1 cellular context compared by ENCODE assay signal in the genomic region with DNA sequence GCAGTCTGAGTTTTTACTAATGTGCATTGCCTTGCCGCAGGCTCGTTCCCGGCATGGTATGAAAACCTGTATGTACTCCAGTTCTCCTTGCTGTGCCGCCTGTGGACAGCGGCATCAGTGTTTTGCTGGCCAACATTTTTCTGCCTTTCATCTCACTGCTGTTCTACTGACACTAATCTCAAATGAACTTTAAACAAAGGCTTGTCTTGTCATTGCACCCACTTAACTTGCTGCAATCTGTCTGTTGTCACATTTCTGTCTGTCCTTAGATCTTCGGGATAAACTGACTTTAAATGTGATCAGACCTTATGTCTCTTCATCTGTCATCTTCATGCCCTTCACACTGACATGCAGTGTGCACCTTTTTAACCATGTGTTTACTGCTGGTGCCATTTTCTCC.
TF ChIP-seq lines count a peak whose summit lies in the region.

No MANE protein-coding gene starts in this region.

TF ChIP-seq in HepG2, 621 proteins besides CTCF, POLR2A, EP300 and RAD21 (continued from another document and continues in another):
- peak; percentile 68 for TF ChIP-seq ZNF652 (CRISPR knock-in tag; IDR thresholded peaks at IDR 0.05; ENCODE audit: borderline replicate concordance, low read depth)
- no peak for TF ChIP-seq FOXJ3 (CRISPR knock-in tag; IDR thresholded peaks at IDR 0.05; ENCODE audit: borderline replicate concordance)
- no peak for TF ChIP-seq MAFK (conservative IDR thresholded peaks at IDR 0.05 in 1 of 2, IDR thresholded peaks at IDR 0.05 in 1 of 2; ENCODE audit: low read length in 2 of 2)
- no peak for TF ChIP-seq FOSL2 (CRISPR knock-in tag; IDR thresholded peaks at IDR 0.05)
- no peak for TF ChIP-seq ZNF570 (CRISPR knock-in tag; IDR thresholded peaks at IDR 0.05; ENCODE audit: borderline replicate concordance)
- TF ChIP-seq RCOR2 (CRISPR knock-in tag; IDR thresholded peaks at IDR 0.05), result no peak
- 0 out of 2 replicates have a peak, but pooled peaks have one; percentile 13 for TF ChIP-seq CREM (IDR thresholded peaks at IDR 0.05)
- TF ChIP-seq CREM (CRISPR knock-in tag; IDR thresholded peaks at IDR 0.05), result no peak
- TF ChIP-seq MYNN (CRISPR knock-in tag; IDR thresholded peaks at IDR 0.05; ENCODE audit: low read depth), result no peak
- TF ChIP-seq MXI1 (IDR thresholded peaks at IDR 0.05; ENCODE audit: borderline replicate concordance, low read depth, low read length), result peak; percentile 15; the same call in 1 of the 3 replicates
- TF ChIP-seq HDAC2 (CRISPR knock-in tag; IDR thresholded peaks at IDR 0.05), result 0 out of 2 replicates have a peak, but pooled peaks have one; percentile 17
- TF ChIP-seq, protein P1, sequence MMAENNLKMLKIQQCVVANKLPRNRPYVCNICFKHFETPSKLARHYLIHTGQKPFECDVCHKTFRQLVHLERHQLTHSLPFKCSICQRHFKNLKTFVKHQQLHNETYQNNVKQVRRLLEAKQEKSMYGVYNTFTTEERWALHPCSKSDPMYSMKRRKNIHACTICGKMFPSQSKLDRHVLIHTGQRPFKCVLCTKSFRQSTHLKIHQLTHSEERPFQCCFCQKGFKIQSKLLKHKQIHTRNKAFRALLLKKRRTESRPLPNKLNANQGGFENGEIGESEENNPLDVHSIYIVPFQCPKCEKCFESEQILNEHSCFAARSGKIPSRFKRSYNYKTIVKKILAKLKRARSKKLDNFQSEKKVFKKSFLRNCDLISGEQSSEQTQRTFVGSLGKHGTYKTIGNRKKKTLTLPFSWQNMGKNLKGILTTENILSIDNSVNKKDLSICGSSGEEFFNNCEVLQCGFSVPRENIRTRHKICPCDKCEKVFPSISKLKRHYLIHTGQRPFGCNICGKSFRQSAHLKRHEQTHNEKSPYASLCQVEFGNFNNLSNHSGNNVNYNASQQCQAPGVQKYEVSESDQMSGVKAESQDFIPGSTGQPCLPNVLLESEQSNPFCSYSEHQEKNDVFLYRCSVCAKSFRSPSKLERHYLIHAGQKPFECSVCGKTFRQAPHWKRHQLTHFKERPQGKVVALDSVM (CRISPR knock-in tag; IDR thresholded peaks at IDR 0.05), result no peak
- no peak for TF ChIP-seq ZNF441 (CRISPR knock-in tag; IDR thresholded peaks at IDR 0.05; ENCODE audit: borderline replicate concordance)
- no peak for TF ChIP-seq MEIS1 (CRISPR knock-in tag; IDR thresholded peaks at IDR 0.05; ENCODE audit: borderline replicate concordance)
- no peak for TF ChIP-seq ZFP36 (IDR thresholded peaks at IDR 0.05; ENCODE audit: borderline replicate concordance, low read depth, low read length, partially characterized antibody)
- no peak for TF ChIP-seq JDP2 (CRISPR knock-in tag; IDR thresholded peaks at IDR 0.05; ENCODE audit: borderline replicate concordance)
- TF ChIP-seq ZNF460 (CRISPR knock-in tag; IDR thresholded peaks at IDR 0.05; ENCODE audit: borderline replicate concordance), result no peak
- TF ChIP-seq MATR3 (CRISPR knock-in tag; IDR thresholded peaks at IDR 0.05), result no peak
- TF ChIP-seq, protein P2, sequence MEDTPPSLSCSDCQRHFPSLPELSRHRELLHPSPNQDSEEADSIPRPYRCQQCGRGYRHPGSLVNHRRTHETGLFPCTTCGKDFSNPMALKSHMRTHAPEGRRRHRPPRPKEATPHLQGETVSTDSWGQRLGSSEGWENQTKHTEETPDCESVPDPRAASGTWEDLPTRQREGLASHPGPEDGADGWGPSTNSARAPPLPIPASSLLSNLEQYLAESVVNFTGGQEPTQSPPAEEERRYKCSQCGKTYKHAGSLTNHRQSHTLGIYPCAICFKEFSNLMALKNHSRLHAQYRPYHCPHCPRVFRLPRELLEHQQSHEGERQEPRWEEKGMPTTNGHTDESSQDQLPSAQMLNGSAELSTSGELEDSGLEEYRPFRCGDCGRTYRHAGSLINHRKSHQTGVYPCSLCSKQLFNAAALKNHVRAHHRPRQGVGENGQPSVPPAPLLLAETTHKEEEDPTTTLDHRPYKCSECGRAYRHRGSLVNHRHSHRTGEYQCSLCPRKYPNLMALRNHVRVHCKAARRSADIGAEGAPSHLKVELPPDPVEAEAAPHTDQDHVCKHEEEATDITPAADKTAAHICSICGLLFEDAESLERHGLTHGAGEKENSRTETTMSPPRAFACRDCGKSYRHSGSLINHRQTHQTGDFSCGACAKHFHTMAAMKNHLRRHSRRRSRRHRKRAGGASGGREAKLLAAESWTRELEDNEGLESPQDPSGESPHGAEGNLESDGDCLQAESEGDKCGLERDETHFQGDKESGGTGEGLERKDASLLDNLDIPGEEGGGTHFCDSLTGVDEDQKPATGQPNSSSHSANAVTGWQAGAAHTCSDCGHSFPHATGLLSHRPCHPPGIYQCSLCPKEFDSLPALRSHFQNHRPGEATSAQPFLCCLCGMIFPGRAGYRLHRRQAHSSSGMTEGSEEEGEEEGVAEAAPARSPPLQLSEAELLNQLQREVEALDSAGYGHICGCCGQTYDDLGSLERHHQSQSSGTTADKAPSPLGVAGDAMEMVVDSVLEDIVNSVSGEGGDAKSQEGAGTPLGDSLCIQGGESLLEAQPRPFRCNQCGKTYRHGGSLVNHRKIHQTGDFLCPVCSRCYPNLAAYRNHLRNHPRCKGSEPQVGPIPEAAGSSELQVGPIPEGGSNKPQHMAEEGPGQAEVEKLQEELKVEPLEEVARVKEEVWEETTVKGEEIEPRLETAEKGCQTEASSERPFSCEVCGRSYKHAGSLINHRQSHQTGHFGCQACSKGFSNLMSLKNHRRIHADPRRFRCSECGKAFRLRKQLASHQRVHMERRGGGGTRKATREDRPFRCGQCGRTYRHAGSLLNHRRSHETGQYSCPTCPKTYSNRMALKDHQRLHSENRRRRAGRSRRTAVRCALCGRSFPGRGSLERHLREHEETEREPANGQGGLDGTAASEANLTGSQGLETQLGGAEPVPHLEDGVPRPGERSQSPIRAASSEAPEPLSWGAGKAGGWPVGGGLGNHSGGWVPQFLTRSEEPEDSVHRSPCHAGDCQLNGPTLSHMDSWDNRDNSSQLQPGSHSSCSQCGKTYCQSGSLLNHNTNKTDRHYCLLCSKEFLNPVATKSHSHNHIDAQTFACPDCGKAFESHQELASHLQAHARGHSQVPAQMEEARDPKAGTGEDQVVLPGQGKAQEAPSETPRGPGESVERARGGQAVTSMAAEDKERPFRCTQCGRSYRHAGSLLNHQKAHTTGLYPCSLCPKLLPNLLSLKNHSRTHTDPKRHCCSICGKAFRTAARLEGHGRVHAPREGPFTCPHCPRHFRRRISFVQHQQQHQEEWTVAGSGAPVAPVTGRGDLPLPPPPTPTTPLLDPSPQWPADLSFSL (CRISPR knock-in tag; IDR thresholded peaks at IDR 0.05), result no peak
- no peak for TF ChIP-seq ZNF773 (CRISPR knock-in tag; IDR thresholded peaks at IDR 0.05; ENCODE audit: borderline replicate concordance)
- TF ChIP-seq DNMT3B (CRISPR knock-in tag; conservative IDR thresholded peaks at IDR 0.05), result no peak
- no peak for TF ChIP-seq NCOA5 (CRISPR knock-in tag; IDR thresholded peaks at IDR 0.05)
- TF ChIP-seq, protein P3, sequence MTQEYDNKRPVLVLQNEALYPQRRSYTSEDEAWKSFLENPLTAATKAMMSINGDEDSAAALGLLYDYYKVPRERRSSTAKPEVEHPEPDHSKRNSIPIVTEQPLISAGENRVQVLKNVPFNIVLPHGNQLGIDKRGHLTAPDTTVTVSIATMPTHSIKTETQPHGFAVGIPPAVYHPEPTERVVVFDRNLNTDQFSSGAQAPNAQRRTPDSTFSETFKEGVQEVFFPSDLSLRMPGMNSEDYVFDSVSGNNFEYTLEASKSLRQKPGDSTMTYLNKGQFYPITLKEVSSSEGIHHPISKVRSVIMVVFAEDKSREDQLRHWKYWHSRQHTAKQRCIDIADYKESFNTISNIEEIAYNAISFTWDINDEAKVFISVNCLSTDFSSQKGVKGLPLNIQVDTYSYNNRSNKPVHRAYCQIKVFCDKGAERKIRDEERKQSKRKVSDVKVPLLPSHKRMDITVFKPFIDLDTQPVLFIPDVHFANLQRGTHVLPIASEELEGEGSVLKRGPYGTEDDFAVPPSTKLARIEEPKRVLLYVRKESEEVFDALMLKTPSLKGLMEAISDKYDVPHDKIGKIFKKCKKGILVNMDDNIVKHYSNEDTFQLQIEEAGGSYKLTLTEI (CRISPR knock-in tag; conservative IDR thresholded peaks at IDR 0.05), result no peak
- no peak for TF ChIP-seq ZNF703 (CRISPR knock-in tag; IDR thresholded peaks at IDR 0.05; ENCODE audit: borderline replicate concordance)
- 0 out of 2 replicates have a peak, but pooled peaks have one; percentile 21 for TF ChIP-seq ZNF331 (CRISPR knock-in tag; IDR thresholded peaks at IDR 0.05)
- TF ChIP-seq, protein P4, sequence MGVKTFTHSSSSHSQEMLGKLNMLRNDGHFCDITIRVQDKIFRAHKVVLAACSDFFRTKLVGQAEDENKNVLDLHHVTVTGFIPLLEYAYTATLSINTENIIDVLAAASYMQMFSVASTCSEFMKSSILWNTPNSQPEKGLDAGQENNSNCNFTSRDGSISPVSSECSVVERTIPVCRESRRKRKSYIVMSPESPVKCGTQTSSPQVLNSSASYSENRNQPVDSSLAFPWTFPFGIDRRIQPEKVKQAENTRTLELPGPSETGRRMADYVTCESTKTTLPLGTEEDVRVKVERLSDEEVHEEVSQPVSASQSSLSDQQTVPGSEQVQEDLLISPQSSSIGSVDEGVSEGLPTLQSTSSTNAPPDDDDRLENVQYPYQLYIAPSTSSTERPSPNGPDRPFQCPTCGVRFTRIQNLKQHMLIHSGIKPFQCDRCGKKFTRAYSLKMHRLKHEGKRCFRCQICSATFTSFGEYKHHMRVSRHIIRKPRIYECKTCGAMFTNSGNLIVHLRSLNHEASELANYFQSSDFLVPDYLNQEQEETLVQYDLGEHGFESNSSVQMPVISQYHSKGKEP (CRISPR knock-in tag; IDR thresholded peaks at IDR 0.05), result no peak
- TF ChIP-seq, protein P5, sequence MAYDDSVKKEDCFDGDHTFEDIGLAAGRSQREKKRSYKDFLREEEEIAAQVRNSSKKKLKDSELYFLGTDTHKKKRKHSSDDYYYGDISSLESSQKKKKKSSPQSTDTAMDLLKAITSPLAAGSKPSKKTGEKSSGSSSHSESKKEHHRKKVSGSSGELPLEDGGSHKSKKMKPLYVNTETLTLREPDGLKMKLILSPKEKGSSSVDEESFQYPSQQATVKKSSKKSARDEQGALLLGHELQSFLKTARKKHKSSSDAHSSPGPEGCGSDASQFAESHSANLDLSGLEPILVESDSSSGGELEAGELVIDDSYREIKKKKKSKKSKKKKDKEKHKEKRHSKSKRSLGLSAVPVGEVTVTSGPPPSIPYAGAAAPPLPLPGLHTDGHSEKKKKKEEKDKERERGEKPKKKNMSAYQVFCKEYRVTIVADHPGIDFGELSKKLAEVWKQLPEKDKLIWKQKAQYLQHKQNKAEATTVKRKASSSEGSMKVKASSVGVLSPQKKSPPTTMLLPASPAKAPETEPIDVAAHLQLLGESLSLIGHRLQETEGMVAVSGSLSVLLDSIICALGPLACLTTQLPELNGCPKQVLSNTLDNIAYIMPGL (CRISPR knock-in tag; IDR thresholded peaks at IDR 0.05; ENCODE audit: borderline replicate concordance in 1 of 2, low read depth in 1 of 2), result no peak
- TF ChIP-seq EEA1 (CRISPR knock-in tag; IDR thresholded peaks at IDR 0.05; ENCODE audit: borderline replicate concordance), result no peak
- TF ChIP-seq HOXD1 (CRISPR knock-in tag; IDR thresholded peaks at IDR 0.05), result peak; percentile 42; the same call in 1 of the 2 replicates
- TF ChIP-seq, protein P6, sequence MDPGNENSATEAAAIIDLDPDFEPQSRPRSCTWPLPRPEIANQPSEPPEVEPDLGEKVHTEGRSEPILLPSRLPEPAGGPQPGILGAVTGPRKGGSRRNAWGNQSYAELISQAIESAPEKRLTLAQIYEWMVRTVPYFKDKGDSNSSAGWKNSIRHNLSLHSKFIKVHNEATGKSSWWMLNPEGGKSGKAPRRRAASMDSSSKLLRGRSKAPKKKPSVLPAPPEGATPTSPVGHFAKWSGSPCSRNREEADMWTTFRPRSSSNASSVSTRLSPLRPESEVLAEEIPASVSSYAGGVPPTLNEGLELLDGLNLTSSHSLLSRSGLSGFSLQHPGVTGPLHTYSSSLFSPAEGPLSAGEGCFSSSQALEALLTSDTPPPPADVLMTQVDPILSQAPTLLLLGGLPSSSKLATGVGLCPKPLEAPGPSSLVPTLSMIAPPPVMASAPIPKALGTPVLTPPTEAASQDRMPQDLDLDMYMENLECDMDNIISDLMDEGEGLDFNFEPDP (CRISPR knock-in tag; conservative IDR thresholded peaks at IDR 0.05), result no peak
- TF ChIP-seq SALL1 (CRISPR knock-in tag; IDR thresholded peaks at IDR 0.05), result peak; percentile 34; the same call in 1 of the 2 replicates
- no peak for TF ChIP-seq ZFP37 (CRISPR knock-in tag; IDR thresholded peaks at IDR 0.05; ENCODE audit: borderline replicate concordance)
- TF ChIP-seq ZNF44 (CRISPR knock-in tag; IDR thresholded peaks at IDR 0.05), result no peak
- no peak for TF ChIP-seq ZSCAN22 (CRISPR knock-in tag; IDR thresholded peaks at IDR 0.05)
- TF ChIP-seq PHF8 (CRISPR knock-in tag; IDR thresholded peaks at IDR 0.05), result no peak
- TF ChIP-seq, protein P7, sequence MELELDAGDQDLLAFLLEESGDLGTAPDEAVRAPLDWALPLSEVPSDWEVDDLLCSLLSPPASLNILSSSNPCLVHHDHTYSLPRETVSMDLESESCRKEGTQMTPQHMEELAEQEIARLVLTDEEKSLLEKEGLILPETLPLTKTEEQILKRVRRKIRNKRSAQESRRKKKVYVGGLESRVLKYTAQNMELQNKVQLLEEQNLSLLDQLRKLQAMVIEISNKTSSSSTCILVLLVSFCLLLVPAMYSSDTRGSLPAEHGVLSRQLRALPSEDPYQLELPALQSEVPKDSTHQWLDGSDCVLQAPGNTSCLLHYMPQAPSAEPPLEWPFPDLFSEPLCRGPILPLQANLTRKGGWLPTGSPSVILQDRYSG (CRISPR knock-in tag; IDR thresholded peaks at IDR 0.05), result no peak
- TF ChIP-seq ZNF121 (CRISPR knock-in tag; IDR thresholded peaks at IDR 0.05), result peak; percentile 62
- TF ChIP-seq, protein P8, sequence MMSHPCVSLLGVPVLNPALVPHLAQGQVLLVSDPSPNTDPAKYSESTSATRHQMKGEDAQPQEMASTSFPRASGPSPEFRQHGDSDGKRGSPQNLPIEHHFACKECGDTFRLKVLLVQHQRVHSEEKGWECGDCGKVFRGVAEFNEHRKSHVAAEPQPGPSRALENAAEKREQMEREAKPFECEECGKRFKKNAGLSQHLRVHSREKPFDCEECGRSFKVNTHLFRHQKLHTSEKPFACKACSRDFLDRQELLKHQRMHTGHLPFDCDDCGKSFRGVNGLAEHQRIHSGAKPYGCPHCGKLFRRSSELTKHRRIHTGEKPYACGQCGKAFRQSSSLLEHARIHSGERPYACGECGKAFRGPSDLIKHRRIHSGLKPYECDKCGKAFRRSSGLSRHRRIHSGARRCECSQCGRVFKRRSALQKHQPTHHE (CRISPR knock-in tag; IDR thresholded peaks at IDR 0.05; ENCODE audit: borderline replicate concordance), result no peak
- TF ChIP-seq ARNTL (CRISPR knock-in tag; IDR thresholded peaks at IDR 0.05), result no peak
- TF ChIP-seq, protein P9, sequence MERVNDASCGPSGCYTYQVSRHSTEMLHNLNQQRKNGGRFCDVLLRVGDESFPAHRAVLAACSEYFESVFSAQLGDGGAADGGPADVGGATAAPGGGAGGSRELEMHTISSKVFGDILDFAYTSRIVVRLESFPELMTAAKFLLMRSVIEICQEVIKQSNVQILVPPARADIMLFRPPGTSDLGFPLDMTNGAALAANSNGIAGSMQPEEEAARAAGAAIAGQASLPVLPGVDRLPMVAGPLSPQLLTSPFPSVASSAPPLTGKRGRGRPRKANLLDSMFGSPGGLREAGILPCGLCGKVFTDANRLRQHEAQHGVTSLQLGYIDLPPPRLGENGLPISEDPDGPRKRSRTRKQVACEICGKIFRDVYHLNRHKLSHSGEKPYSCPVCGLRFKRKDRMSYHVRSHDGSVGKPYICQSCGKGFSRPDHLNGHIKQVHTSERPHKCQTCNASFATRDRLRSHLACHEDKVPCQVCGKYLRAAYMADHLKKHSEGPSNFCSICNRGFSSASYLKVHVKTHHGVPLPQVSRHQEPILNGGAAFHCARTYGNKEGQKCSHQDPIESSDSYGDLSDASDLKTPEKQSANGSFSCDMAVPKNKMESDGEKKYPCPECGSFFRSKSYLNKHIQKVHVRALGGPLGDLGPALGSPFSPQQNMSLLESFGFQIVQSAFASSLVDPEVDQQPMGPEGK (CRISPR knock-in tag; IDR thresholded peaks at IDR 0.05), result no peak
- TF ChIP-seq NFE2L2 (IDR thresholded peaks at IDR 0.05; ENCODE audit: low read length), result no peak
- TF ChIP-seq KAT2B (IDR thresholded peaks at IDR 0.05; ENCODE audit: borderline replicate concordance, low read depth, low read length), result no peak
